In the genomic region with DNA sequence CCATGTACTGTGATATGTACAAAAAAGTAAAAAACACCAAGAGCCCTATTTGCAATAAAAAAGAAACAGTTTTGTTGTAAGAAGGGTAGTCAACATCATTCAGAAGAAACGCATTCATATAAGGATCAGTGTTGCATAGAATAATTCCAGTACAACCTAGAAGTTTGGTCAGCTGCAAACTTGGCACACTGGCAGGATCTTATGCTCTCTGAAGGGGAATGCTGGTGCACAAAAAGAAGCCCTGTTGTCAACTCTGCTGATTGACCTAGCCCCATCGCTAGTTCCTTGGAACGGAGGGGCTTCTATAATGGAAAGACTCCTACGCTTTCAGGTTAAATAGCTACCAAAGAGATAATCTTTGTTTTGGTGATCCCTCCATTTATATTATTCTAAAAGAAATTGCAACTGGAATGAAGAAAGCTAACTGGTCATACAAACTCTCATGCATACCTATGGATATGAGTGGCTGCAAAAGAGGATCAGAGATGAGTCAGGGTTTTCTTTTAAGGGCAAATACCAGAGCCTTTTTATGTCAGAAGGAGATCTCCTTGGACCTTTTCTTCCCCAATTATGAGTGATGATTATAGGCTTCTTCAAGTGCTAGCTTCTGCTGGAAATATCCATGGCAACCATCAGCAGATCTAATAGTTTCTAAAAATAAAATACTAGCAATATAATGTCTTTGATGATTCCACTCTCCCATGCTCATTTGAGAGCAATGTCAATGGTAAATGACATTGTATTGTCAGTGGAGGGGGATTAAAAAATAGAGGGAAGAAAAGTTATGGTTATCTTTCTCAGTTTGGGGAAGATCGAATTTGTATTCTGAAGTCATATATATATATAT, we compare ENCODE assay signal across 1 cellular context.
TF ChIP-seq lines count a peak whose summit lies in the region.

No MANE protein-coding gene starts in this region.

TF ChIP-seq in WTC11, 78 proteins besides CTCF, POLR2A, EP300 and RAD21 (continued from another document):
- TF ChIP-seq, protein P1, sequence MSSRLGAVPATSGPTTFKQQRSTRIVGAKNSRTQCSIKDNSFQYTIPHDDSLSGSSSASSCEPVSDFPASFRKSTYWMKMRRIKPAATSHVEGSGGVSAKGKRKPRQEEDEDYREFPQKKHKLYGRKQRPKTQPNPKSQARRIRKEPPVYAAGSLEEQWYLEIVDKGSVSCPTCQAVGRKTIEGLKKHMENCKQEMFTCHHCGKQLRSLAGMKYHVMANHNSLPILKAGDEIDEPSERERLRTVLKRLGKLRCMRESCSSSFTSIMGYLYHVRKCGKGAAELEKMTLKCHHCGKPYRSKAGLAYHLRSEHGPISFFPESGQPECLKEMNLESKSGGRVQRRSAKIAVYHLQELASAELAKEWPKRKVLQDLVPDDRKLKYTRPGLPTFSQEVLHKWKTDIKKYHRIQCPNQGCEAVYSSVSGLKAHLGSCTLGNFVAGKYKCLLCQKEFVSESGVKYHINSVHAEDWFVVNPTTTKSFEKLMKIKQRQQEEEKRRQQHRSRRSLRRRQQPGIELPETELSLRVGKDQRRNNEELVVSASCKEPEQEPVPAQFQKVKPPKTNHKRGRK (CRISPR knock-in tag; IDR thresholded peaks at IDR 0.05; ENCODE audit: borderline replicate concordance): no peak
- no peak for TF ChIP-seq ZNF396 (CRISPR knock-in tag; IDR thresholded peaks at IDR 0.05; ENCODE audit: borderline replicate concordance)
- TF ChIP-seq, protein P2, sequence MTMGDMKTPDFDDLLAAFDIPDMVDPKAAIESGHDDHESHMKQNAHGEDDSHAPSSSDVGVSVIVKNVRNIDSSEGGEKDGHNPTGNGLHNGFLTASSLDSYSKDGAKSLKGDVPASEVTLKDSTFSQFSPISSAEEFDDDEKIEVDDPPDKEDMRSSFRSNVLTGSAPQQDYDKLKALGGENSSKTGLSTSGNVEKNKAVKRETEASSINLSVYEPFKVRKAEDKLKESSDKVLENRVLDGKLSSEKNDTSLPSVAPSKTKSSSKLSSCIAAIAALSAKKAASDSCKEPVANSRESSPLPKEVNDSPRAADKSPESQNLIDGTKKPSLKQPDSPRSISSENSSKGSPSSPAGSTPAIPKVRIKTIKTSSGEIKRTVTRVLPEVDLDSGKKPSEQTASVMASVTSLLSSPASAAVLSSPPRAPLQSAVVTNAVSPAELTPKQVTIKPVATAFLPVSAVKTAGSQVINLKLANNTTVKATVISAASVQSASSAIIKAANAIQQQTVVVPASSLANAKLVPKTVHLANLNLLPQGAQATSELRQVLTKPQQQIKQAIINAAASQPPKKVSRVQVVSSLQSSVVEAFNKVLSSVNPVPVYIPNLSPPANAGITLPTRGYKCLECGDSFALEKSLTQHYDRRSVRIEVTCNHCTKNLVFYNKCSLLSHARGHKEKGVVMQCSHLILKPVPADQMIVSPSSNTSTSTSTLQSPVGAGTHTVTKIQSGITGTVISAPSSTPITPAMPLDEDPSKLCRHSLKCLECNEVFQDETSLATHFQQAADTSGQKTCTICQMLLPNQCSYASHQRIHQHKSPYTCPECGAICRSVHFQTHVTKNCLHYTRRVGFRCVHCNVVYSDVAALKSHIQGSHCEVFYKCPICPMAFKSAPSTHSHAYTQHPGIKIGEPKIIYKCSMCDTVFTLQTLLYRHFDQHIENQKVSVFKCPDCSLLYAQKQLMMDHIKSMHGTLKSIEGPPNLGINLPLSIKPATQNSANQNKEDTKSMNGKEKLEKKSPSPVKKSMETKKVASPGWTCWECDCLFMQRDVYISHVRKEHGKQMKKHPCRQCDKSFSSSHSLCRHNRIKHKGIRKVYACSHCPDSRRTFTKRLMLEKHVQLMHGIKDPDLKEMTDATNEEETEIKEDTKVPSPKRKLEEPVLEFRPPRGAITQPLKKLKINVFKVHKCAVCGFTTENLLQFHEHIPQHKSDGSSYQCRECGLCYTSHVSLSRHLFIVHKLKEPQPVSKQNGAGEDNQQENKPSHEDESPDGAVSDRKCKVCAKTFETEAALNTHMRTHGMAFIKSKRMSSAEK (CRISPR knock-in tag; IDR thresholded peaks at IDR 0.05; ENCODE audit: borderline replicate concordance): no peak
- no peak for TF ChIP-seq CBFB (CRISPR knock-in tag; IDR thresholded peaks at IDR 0.05; ENCODE audit: low read depth)
- TF ChIP-seq CREM (CRISPR knock-in tag; IDR thresholded peaks at IDR 0.05): no peak
